Comparison of ENCODE assay signal across 25 cellular contexts in genomic region chr1:240188139-240188538, GRCh38.
DNase-seq lines count a peak whose midpoint lies in the region; ATAC-seq and TF ChIP-seq lines count a peak whose summit lies in the region.
"Had no signal": no experiment of that assay in that cellular context is flagged by ENCODE, and none has a peak within 500 bp of the region (broad histone marks: within the 10 kb centered on the region; RNA-seq: fewer than 3 reads in every experiment).

No MANE protein-coding gene starts in this region.

- WGBS in trophoblast cell (ENCODE audit: extremely low coverage, insufficient coverage, insufficient read length) = no CpG with 5 or more reads among the region's 4 CpGs
- WGBS in body of pancreas, 2 donors = 58 to 61% methylated on average over 4 of the region's 4 CpGs

- H3K4me3 Mint-ChIP-seq in glutamatergic neuron (ENCODE audit: unreplicated experiment) = peak overlapping the region; percentile 55
- H3K4me3 Mint-ChIP-seq: CD4-positive, alpha-beta T cell had no signal

- H2AK5ac ChIP-seq in trophoblast cell (ENCODE audit: low read length) = no peak overlapping the region

- peaks cover 54% of the 10 kb centered on the region for H3K36me3 ChIP-seq in WERI-Rb-1
- H3K36me3 ChIP-seq in trophoblast cell (ENCODE audit: control insufficient read depth in 1 of 2, insufficient read depth in 2 of 2, low read length in 2 of 2) = no peaks in the 10 kb centered on the region
- no peaks in the 10 kb centered on the region for H3K36me3 ChIP-seq in body of pancreas (replicated peaks in 1 of 2; ENCODE audit: insufficient read depth in 1 of 2, low read depth in 2 of 2)
- H3K36me3 ChIP-seq: BLaER1 treated with 17β-estradiol and CSF1 and Interleukin-3, amounts not matched to agents 10 nM and 100 nM; SJSA1 had no signal

- no peak overlapping the region for H3K9ac ChIP-seq in trophoblast cell (ENCODE audit: low read length)

- H4K91ac ChIP-seq in trophoblast cell (ENCODE audit: low read depth, low read length) = no peak overlapping the region

- H3K27ac Mint-ChIP-seq in glutamatergic neuron (ENCODE audit: unreplicated experiment) = peak overlapping the region; percentile 88
- H3K27ac Mint-ChIP-seq: CD4-positive, alpha-beta T cell had no signal

- ATAC-seq in body of pancreas = no peak
- ATAC-seq: GM12878, HCT116, HepG2 had no signal

- no peak overlapping the region for H3K23ac ChIP-seq in trophoblast cell (ENCODE audit: low read length)

- no peaks in the 10 kb centered on the region for H3K79me1 ChIP-seq in trophoblast cell (ENCODE audit: low read length)

- no peak overlapping the region for H2BK12ac ChIP-seq in trophoblast cell (ENCODE audit: low read length)

- H2BK120ac ChIP-seq in trophoblast cell (ENCODE audit: insufficient read depth, low read length, poor library complexity) = no peak overlapping the region

- H3K18ac ChIP-seq in trophoblast cell (ENCODE audit: low read length) = no peak overlapping the region

- no peak overlapping the region for H2BK5ac ChIP-seq in trophoblast cell (ENCODE audit: low read depth, low read length, poor library complexity)

- H3K4me2 ChIP-seq in trophoblast cell (ENCODE audit: low read length) = no peak overlapping the region
- H3K4me2 ChIP-seq: BLaER1 treated with 17β-estradiol and CSF1 and Interleukin-3, amounts not matched to agents 10 nM and 100 nM had no signal

- peak; percentile 67 for DNase-seq in D341Med (ENCODE audit: low spot score)
- DNase-seq in NCI-H524 (lab: John Stamatoyannopoulos, UW) = peak; percentile 70 to 91
- DNase-seq in WERI-Rb-1 = peak; percentile 76
- no peak for DNase-seq in glutamatergic neuron
- no peak for DNase-seq in trophoblast cell
- DNase-seq in NAMALWA (ENCODE audit: low spot score) = no peak
- DNase-seq in body of pancreas = no peak
- DNase-seq in amniotic stem cell (lab: John Stamatoyannopoulos, UW) = no peak
- DNase-seq: CD4-positive, alpha-beta T cell; GDM1; Karpas-422; NCI-H1105 treated with DMSO at 0.1 percent for 48 hours; NCI-H146; NCI-H1930; NCI-H2227 treated with DMSO at 0.1 percent for 48 hours; NCI-H510A; NCI-H748 treated with DMSO at 0.1 percent for 48 hours; NK-92 treated with Interleukin-12 subunit alpha and Interleukin-12 subunit beta, amount 100 ng/mL, for 24 hours; Right ventricle myocardium superior; RPMI8226 had no signal

- no peak overlapping the region for H4K12ac ChIP-seq in trophoblast cell (ENCODE audit: low read depth, low read length)

- H3K4me1 Mint-ChIP-seq in glutamatergic neuron (ENCODE audit: low read depth, unreplicated experiment) = peaks cover 26% of the 10 kb centered on the region

- no peak overlapping the region for H2AFZ ChIP-seq in trophoblast cell (ENCODE audit: insufficient read depth, low read length, poor library complexity)

- peaks cover 4% of the 10 kb centered on the region for H3K9me3 Mint-ChIP-seq in glutamatergic neuron (ENCODE audit: unreplicated experiment)
- H3K9me3 Mint-ChIP-seq: CD4-positive, alpha-beta T cell had no signal

- peaks cover 6% of the 10 kb centered on the region for H3K27me3 Mint-ChIP-seq in glutamatergic neuron (ENCODE audit: unreplicated experiment)

- H3K4ac ChIP-seq in trophoblast cell (ENCODE audit: low read depth, low read length) = no peak overlapping the region

- H3K79me2 ChIP-seq in trophoblast cell (ENCODE audit: control insufficient read depth, insufficient read depth, low read length, poor library complexity) = no peaks in the 10 kb centered on the region

- no peak overlapping the region for H4K8ac ChIP-seq in trophoblast cell (ENCODE audit: low read depth, low read length)

- H3K4me1 ChIP-seq in trophoblast cell (ENCODE audit: control insufficient read depth in 1 of 2, insufficient read depth in 2 of 2, low read length in 2 of 2) = no peaks in the 10 kb centered on the region
- no peaks in the 10 kb centered on the region for H3K4me1 ChIP-seq in body of pancreas
- H3K4me1 ChIP-seq: BLaER1 treated with 17β-estradiol and CSF1 and Interleukin-3, amounts not matched to agents 10 nM and 100 nM had no signal

- intact Hi-C loops in body of pancreas (cut with DNase I) = no loop called here

- H3K27me3 ChIP-seq in WERI-Rb-1 (ENCODE audit: insufficient read depth, low read depth, severe bottlenecking) (no peaks in the 10 kb centered on the region), trophoblast cell (ENCODE audit: insufficient read depth, low read length) (no peaks in the 10 kb centered on the region), body of pancreas (peaks cover 0 to 5% of the 10 kb centered on the region in 2 donors)
- H3K27me3 ChIP-seq: SJSA1 had no signal

- no peak for TF ChIP-seq POLR2A in body of pancreas (IDR thresholded peaks at IDR 0.05)

- H3K4me3 ChIP-seq in WERI-Rb-1 (ENCODE audit: low read depth, low read length) = no peak overlapping the region
- H3K4me3 ChIP-seq in trophoblast cell (ENCODE audit: low read depth, low read length) = no peak overlapping the region
- H3K4me3 ChIP-seq in body of pancreas = no peak overlapping the region
- H3K4me3 ChIP-seq: BLaER1 treated with 17β-estradiol and CSF1 and Interleukin-3, amounts not matched to agents 10 nM and 100 nM; GM12878; SJSA1 had no signal

- H3K9me3 ChIP-seq in WERI-Rb-1 (ENCODE audit: severe bottlenecking) (no peaks in the 10 kb centered on the region), trophoblast cell (ENCODE audit: insufficient read depth, low read depth, low read length) (no peaks in the 10 kb centered on the region), body of pancreas (no peaks in the 10 kb centered on the region)
- H3K9me3 ChIP-seq: BLaER1 treated with 17β-estradiol and CSF1 and Interleukin-3, amounts not matched to agents 10 nM and 100 nM; SJSA1 had no signal

- no peaks in the 10 kb centered on the region for H3K36me3 Mint-ChIP-seq in glutamatergic neuron (ENCODE audit: unreplicated experiment)

- TF ChIP-seq CTCF in WERI-Rb-1 (IDR thresholded peaks at IDR 0.05; ENCODE audit: low read depth, low read length) (no peak), glutamatergic neuron (IDR thresholded peaks at IDR 0.05; ENCODE audit: partially characterized antibody, unreplicated experiment) (no peak), body of pancreas (IDR thresholded peaks at IDR 0.05) (no peak)

- no peak overlapping the region for H3K14ac ChIP-seq in trophoblast cell (ENCODE audit: low read length)

- peak overlapping the region; percentile 67 for H3K27ac ChIP-seq in WERI-Rb-1
- no peak overlapping the region for H3K27ac ChIP-seq in trophoblast cell (ENCODE audit: low read depth, low read length)
- H3K27ac ChIP-seq in body of pancreas = no peak overlapping the region
- H3K27ac ChIP-seq: BLaER1 treated with 17β-estradiol and CSF1 and Interleukin-3, amounts not matched to agents 10 nM and 100 nM; SJSA1 had no signal

Comparison
In these comparisons a context has a peak if more than half of its experiments do, and no peak if none do; other contexts are left out.
1. DNase-seq: peak in D341Med (single experiment), NCI-H524 (2 of 2) and WERI-Rb-1 (single experiment); none in glutamatergic neuron (single experiment), trophoblast cell (0 of 2), NAMALWA (single experiment), body of pancreas (0 of 4) and amniotic stem cell (single experiment).